Comparison of ENCODE assay signal across 22 cellular contexts in the genomic region with DNA sequence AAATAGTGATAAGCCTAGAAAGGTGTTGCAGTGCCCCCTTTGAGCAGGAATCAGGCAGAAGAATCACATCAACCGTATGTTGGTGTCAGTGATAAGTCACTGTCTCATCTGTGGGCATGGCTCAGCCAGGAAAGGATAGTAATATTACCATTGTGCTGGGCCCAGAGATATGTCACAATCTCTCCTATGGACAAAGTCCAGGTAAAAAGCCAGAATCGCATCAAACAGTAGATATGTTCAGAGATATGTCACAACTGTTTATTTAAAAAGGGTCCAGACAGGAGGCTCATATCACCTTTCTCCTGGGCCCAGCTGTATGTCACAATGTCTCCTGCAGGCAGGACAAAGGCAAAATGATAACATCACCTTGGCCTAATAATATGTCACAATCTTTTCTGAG.
"Had no signal": no experiment of that assay in that cellular context is flagged by ENCODE, and none has a peak within 500 bp of the region (broad histone marks: within the 10 kb centered on the region; RNA-seq: fewer than 3 reads in every experiment).

No MANE protein-coding gene starts in this region.

- H3K27ac Mint-ChIP-seq: nephron; stimulated activated effector memory CD8-positive, alpha-beta T cell treated with anti-CD3 and anti-CD28 coated beads, Interleukin-12 subunit alpha, Interleukin-12 subunit beta, amount 100 ng/mL, for 72 hours had no signal

- H3K4me1 Mint-ChIP-seq: naive B cell, nephron had no signal

- H3K4me1 ChIP-seq: heart left ventricle, pancreas, prostate gland, right lobe of liver, testis, tibial nerve, upper lobe of right lung, vagina had no signal

- H3K4me3 ChIP-seq: heart left ventricle, pancreas, prostate gland, right lobe of liver, testis, tibial nerve, upper lobe of right lung, vagina had no signal

- H3K36me3 Mint-ChIP-seq: naive B cell; stimulated activated effector memory CD8-positive, alpha-beta T cell treated with anti-CD3 and anti-CD28 coated beads, Interleukin-12 subunit alpha, Interleukin-12 subunit beta, amount 100 ng/mL, for 72 hours had no signal

- H3K27me3 ChIP-seq: heart left ventricle, pancreas, right lobe of liver, testis, tibial nerve, upper lobe of right lung, vagina had no signal

- H3K9me3 Mint-ChIP-seq: naive B cell; nephron; stimulated activated effector memory CD8-positive, alpha-beta T cell treated with anti-CD3 and anti-CD28 coated beads, Interleukin-12 subunit alpha, Interleukin-12 subunit beta, amount 100 ng/mL, for 72 hours; stimulated activated naive CD8-positive, alpha-beta T cell treated with anti-CD3 and anti-CD28 coated beads, Interleukin-15, Interleukin-2, amounts not matched to agents 100 ng/mL and 50 ng/mL, for 24 hours had no signal

- H3K27ac ChIP-seq: heart left ventricle, pancreas, prostate gland, right lobe of liver, testis, tibial nerve, upper lobe of right lung, vagina had no signal

- FAIRE-seq: endometrium, frontal cortex, pancreas had no signal

- ATAC-seq: esophagus mucosa, heart left ventricle, left colon, pancreas, upper lobe of right lung had no signal

- DNase-seq: effector memory CD4-positive, alpha-beta T cell; heart left ventricle; hippocampal formation; left colon; mesendoderm; naive B cell; occipital lobe; pancreas; stimulated activated CD4-positive, alpha-beta T cell treated with anti-CD3 and anti-CD28 coated beads, Interleukin-4, amount 100 ng/mL, for 1 hour; stimulated activated CD8-positive, alpha-beta memory T cell treated with anti-CD3 and anti-CD28 coated beads, Interleukin-4, amount 100 ng/mL, for 48 hours; testis; upper lobe of right lung had no signal

- H3K9me3 ChIP-seq: heart left ventricle, pancreas, prostate gland, right lobe of liver, testis, tibial nerve, upper lobe of right lung, vagina had no signal

- H3K4me3 Mint-ChIP-seq: naive B cell; nephron; stimulated activated effector memory CD8-positive, alpha-beta T cell treated with anti-CD3 and anti-CD28 coated beads, Interleukin-12 subunit alpha, Interleukin-12 subunit beta, amount 100 ng/mL, for 72 hours; stimulated activated naive CD8-positive, alpha-beta T cell treated with anti-CD3 and anti-CD28 coated beads, Interleukin-15, Interleukin-2, amounts not matched to agents 100 ng/mL and 50 ng/mL, for 24 hours had no signal

- H3K27me3 Mint-ChIP-seq: naive B cell; stimulated activated naive CD8-positive, alpha-beta T cell treated with anti-CD3 and anti-CD28 coated beads, Interleukin-15, Interleukin-2, amounts not matched to agents 100 ng/mL and 50 ng/mL, for 24 hours had no signal

- H3K36me3 ChIP-seq: heart left ventricle, pancreas, prostate gland, right lobe of liver, tibial nerve, upper lobe of right lung, vagina had no signal
